Comparison of ENCODE assay signal across 12 cellular contexts in the genomic region with DNA sequence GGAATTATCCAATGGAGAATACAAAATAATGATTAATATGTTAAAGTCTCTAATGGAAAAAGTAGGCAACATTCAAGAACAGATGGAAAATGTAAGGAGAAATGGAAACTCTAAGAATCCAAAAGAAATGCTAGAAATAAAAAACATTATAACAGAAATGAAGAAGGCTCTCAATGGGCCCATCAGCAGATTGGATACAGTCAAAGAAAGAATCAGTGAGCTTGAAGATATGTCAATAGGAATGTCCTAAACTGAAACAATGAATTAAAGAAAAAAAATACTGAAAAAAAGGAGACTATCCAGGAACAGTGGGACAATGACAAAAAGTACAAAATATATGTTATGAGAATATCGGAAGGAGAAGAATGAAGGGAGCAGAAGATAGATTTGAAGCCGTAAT.
A peak's percentile ranks its signal among the peaks of the same experiment; 100 is the strongest.
DNase-seq lines count a peak whose midpoint lies in the region; ATAC-seq and TF ChIP-seq lines count a peak whose summit lies in the region.
"Had no signal": no experiment of that assay in that cellular context is flagged by ENCODE, and none has a peak within 500 bp of the region (broad histone marks: within the 10 kb centered on the region; RNA-seq: fewer than 3 reads in every experiment).

No MANE protein-coding gene starts in this region.

- peaks cover 32% of the 10 kb centered on the region for H3K9me3 ChIP-seq in endodermal cell (ENCODE audit: control insufficient read depth, low read length)
- peaks cover 4% of the 10 kb centered on the region for H3K9me3 ChIP-seq in parathyroid adenoma (ENCODE audit: control insufficient read depth, low read length)
- H3K9me3 ChIP-seq: BE2C had no signal

- no peak for DNase-seq in endodermal cell
- DNase-seq in activated CD4-positive, alpha-beta memory T cell treated with anti-CD3 and anti-CD28 coated beads for 36 hours, result no peak
- no peak for DNase-seq in GM10266 (ENCODE audit: extremely low spot score)
- DNase-seq: ACHN; BE2C; Caco-2; CD4-positive, alpha-beta T cell; HCEC 1CT had no signal

- no peak overlapping the region for H2AFZ ChIP-seq in parathyroid adenoma
- H2AFZ ChIP-seq: GM23338 had no signal

- H3K79me2 ChIP-seq in parathyroid adenoma, result no peaks in the 10 kb centered on the region

- H3K4me1 ChIP-seq in endodermal cell (ENCODE audit: control insufficient read depth, insufficient read depth, low read length) (no peaks in the 10 kb centered on the region), parathyroid adenoma (no peaks in the 10 kb centered on the region)
- H3K4me1 ChIP-seq: BE2C had no signal

- TF ChIP-seq CTCF in VCaP (conservative IDR thresholded peaks at IDR 0.05), result no peak
- TF ChIP-seq CTCF in endodermal cell (conservative IDR thresholded peaks at IDR 0.05), result no peak
- TF ChIP-seq CTCF in parathyroid adenoma (IDR thresholded peaks at IDR 0.05), result no peak
- no peak for TF ChIP-seq CTCF in GM10266 (IDR thresholded peaks at IDR 0.05; ENCODE audit: control insufficient read depth, insufficient read depth, low read depth, missing control alignments)

- peaks cover 8% of the 10 kb centered on the region for H3K4me1 Mint-ChIP-seq in endodermal cell
- peaks cover 8% of the 10 kb centered on the region for H3K4me1 Mint-ChIP-seq in activated CD4-positive, alpha-beta memory T cell treated with anti-CD3 and anti-CD28 coated beads for 36 hours (ENCODE audit: low read depth)
- H3K4me1 Mint-ChIP-seq: GM23338 had no signal

- peaks cover 25% of the 10 kb centered on the region for H3K9me3 Mint-ChIP-seq in endodermal cell
- peaks cover 13% of the 10 kb centered on the region for H3K9me3 Mint-ChIP-seq in activated CD4-positive, alpha-beta memory T cell treated with anti-CD3 and anti-CD28 coated beads for 36 hours

- intact Hi-C loops in activated CD4-positive, alpha-beta memory T cell treated with anti-CD3 and anti-CD28 coated beads for 36 hours (cut with micrococcal nuclease), result no loop called here

- H3K27ac ChIP-seq in VCaP, result peak overlapping the region; percentile 74
- no peak overlapping the region for H3K27ac ChIP-seq in endodermal cell (ENCODE audit: low read depth, low read length)
- peak overlapping the region; percentile 66 for H3K27ac ChIP-seq in parathyroid adenoma

- no peak overlapping the region for H3K4me2 ChIP-seq in parathyroid adenoma (ENCODE audit: low read length)
- H3K4me2 ChIP-seq: GM23338 had no signal

- ATAC-seq in HG02981 (IDR thresholded peaks at IDR 0.05; ENCODE audit: unreplicated experiment), result no peak
- ATAC-seq: GM23338 had no signal

- POLR2A ChIA-PET in activated CD4-positive, alpha-beta memory T cell treated with anti-CD3 and anti-CD28 coated beads for 36 hours (lab: Charles Lee), result no interaction called here

- H3K36me3 ChIP-seq in endodermal cell (ENCODE audit: control insufficient read depth, insufficient read depth, low read length) (no peaks in the 10 kb centered on the region), parathyroid adenoma (ENCODE audit: control insufficient read depth, insufficient read depth, low read length) (no peaks in the 10 kb centered on the region)
- H3K36me3 ChIP-seq: BE2C had no signal

- H3K4me3 Mint-ChIP-seq in endodermal cell, result no peak overlapping the region
- H3K4me3 Mint-ChIP-seq in activated CD4-positive, alpha-beta memory T cell treated with anti-CD3 and anti-CD28 coated beads for 36 hours, result no peak overlapping the region
- H3K4me3 Mint-ChIP-seq: CD4-positive, alpha-beta T cell; GM23338 had no signal

- 0 to 50% methylated on average over 1 to 2 of the region's 2 CpGs for WGBS in endodermal cell (ENCODE audit: insufficient coverage in 1 of 2, insufficient read length in 1 of 2), 2 experiments

- H3K36me3 Mint-ChIP-seq in endodermal cell (ENCODE audit: low read depth), result no peaks in the 10 kb centered on the region
- no peaks in the 10 kb centered on the region for H3K36me3 Mint-ChIP-seq in activated CD4-positive, alpha-beta memory T cell treated with anti-CD3 and anti-CD28 coated beads for 36 hours

- H3K9ac ChIP-seq in endodermal cell (ENCODE audit: extremely low read depth, low read length, poor library complexity, severe bottlenecking) (no peak overlapping the region), parathyroid adenoma (no peak overlapping the region)

- H3K4me3 ChIP-seq in endodermal cell (ENCODE audit: low read length), result peak overlapping the region; percentile 32
- H3K4me3 ChIP-seq in parathyroid adenoma (ENCODE audit: low read depth, low read length), result no peak overlapping the region
- H3K4me3 ChIP-seq: GM23338 had no signal

- peaks cover 15% of the 10 kb centered on the region for H3K27me3 Mint-ChIP-seq in endodermal cell (ENCODE audit: insufficient read depth)
- H3K27me3 Mint-ChIP-seq in activated CD4-positive, alpha-beta memory T cell treated with anti-CD3 and anti-CD28 coated beads for 36 hours, result peaks cover 6% of the 10 kb centered on the region
- H3K27me3 Mint-ChIP-seq: CD4-positive, alpha-beta T cell had no signal

- CTCF ChIA-PET in activated CD4-positive, alpha-beta memory T cell treated with anti-CD3 and anti-CD28 coated beads for 36 hours (lab: Charles Lee), result no interaction called here

- H3K27me3 ChIP-seq in endodermal cell (ENCODE audit: control insufficient read depth, insufficient read depth, low read length, poor library complexity, severe bottlenecking), result no peaks in the 10 kb centered on the region
- no peaks in the 10 kb centered on the region for H3K27me3 ChIP-seq in parathyroid adenoma (ENCODE audit: control insufficient read depth, insufficient read depth, low read length)
- H3K27me3 ChIP-seq: BE2C had no signal

- H3K27ac Mint-ChIP-seq in endodermal cell, result no peak overlapping the region
- H3K27ac Mint-ChIP-seq in activated CD4-positive, alpha-beta memory T cell treated with anti-CD3 and anti-CD28 coated beads for 36 hours, result no peak overlapping the region
- H3K27ac Mint-ChIP-seq: CD4-positive, alpha-beta T cell; GM23338 had no signal
